In the genomic region with DNA sequence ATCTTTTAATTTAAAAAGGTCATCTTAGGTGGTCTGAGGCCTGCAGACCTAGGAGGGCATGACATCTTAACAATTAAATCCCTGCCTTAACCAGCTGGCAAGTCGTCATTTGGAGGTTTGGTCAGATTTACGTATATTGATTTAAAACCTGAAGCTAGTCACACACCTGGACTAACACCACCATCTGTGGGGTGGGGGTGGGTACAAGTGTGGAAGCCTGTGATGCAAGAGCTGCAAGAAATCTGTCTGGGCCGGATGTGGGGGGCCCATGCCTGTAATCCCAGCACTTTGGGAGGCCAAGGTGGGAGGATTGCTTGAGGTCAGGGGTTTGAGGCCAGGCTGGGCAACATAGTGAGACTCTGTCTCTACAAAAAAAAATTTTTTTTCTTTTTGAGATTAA, we compare ENCODE assay signal across 21 cellular contexts. TPM values are rescaled to one million over a fixed set of nuclear protein-coding genes. Genes with fewer than 3 reads are reported as not detected.
A peak's percentile ranks its signal among the peaks of the same experiment; 100 is the strongest.
DNase-seq lines count a peak whose midpoint lies in the region; ATAC-seq, FAIRE-seq and TF ChIP-seq lines count a peak whose summit lies in the region.
"Had no signal": no experiment of that assay in that cellular context is flagged by ENCODE, and none has a peak within 500 bp of the region (broad histone marks: within the 10 kb centered on the region; RNA-seq: fewer than 3 reads in every experiment).

No MANE protein-coding gene starts in this region.

- no peak overlapping the region for H3K14ac ChIP-seq in H1 (ENCODE audit: insufficient read length)

- CTCF ChIA-PET in H1 (lab: Charles Lee; ENCODE audit: partially characterized antibody) (interaction anchor here (0.6 to 6.2 kb wide), 13 partner anchors 10 to 96 kb away, joined by 3 to 46 read pairs (median 5); partner anchors contain the start of genes ACTN3, CCDC87, CCS and CTSF), MCF 10A (lab: Yijun Ruan, JAX) (interaction anchor here (1.1 to 1.2 kb wide), 2 partner anchors 11 to 97 kb away, joined by 3 to 4 read pairs; partner anchors contain the start of gene RBM4B)

- no peak overlapping the region for H3K23ac ChIP-seq in H1 (ENCODE audit: insufficient read length)

- H3K4me3 Mint-ChIP-seq in MCF 10A (ENCODE audit: unreplicated experiment), result no peak overlapping the region
- H3K4me3 Mint-ChIP-seq: CD4-positive, alpha-beta memory T cell had no signal

- no peaks in the 10 kb centered on the region for H3K36me3 ChIP-seq in WERI-Rb-1
- H3K36me3 ChIP-seq in H1 (ENCODE audit: control insufficient read depth in 2 of 4, insufficient read depth in 4 of 4, low read length in 3 of 4), result no peaks in the 10 kb centered on the region
- H3K36me3 ChIP-seq in osteoblast (ENCODE audit: insufficient read depth, low read length), result no peaks in the 10 kb centered on the region
- H3K36me3 ChIP-seq in aorta (ENCODE audit: control insufficient read depth in 1 of 2, insufficient read depth in 2 of 2, low read length in 1 of 2), result no peaks in the 10 kb centered on the region

- FAIRE-seq in H1 (lab: Jason Lieb, UNC), result no peak
- FAIRE-seq: GM12878 had no signal

- H4K20me1 ChIP-seq in H1 (replicated peaks in 1 of 2; ENCODE audit: control insufficient read depth in 1 of 2, insufficient read depth in 2 of 2, low read length in 2 of 2) (no peaks in the 10 kb centered on the region), osteoblast (ENCODE audit: insufficient read depth, low read length) (no peaks in the 10 kb centered on the region)

- H3K9me3 ChIP-seq in WERI-Rb-1 (ENCODE audit: severe bottlenecking) (peaks cover 18% of the 10 kb centered on the region), H1 (ENCODE audit: insufficient read depth in 2 of 2, low read depth in 1 of 2, low read length in 1 of 2) (peaks cover under 1 to 1% of the 10 kb centered on the region in 2 experiments; a peak in 1 of 4 replicates), osteoblast (ENCODE audit: low read depth, low read length) (no peaks in the 10 kb centered on the region), aorta (ENCODE audit: control insufficient read depth, low read length) (no peaks in the 10 kb centered on the region)

- no peaks in the 10 kb centered on the region for H3K36me3 Mint-ChIP-seq in MCF 10A (ENCODE audit: insufficient read depth, unreplicated experiment)
- H3K36me3 Mint-ChIP-seq: CD4-positive, alpha-beta memory T cell had no signal

- BruUV-seq in MCF 10A (replicated peaks; lab: Mats Ljungman, UMichigan), result no TSS peak

- WGBS in H1 (ENCODE audit: extremely low coverage in 1 of 2, insufficient coverage in 1 of 2, insufficient read length in 1 of 2, insufficient replicate concordance in 2 of 2, low coverage in 1 of 2, low lambda C conversion rate in 2 of 2, missing lambda C conversion rate in 1 of 2), 2 experiments, result 89% methylated on average over 3 of the region's 3 CpGs; no CpG with 5 or more reads in 1 of the 2 experiments
- WGBS in aorta, 2 donors, result 89 to 90% methylated on average over 3 of the region's 3 CpGs

- no peak overlapping the region for H3K4me3 ChIP-seq in WERI-Rb-1 (ENCODE audit: low read depth, low read length)
- no peak overlapping the region for H3K4me3 ChIP-seq in H1 (ENCODE audit: extremely low read depth in 1 of 4, insufficient read depth in 2 of 4, low read depth in 3 of 4, low read length in 4 of 4)
- no peak overlapping the region for H3K4me3 ChIP-seq in osteoblast (ENCODE audit: insufficient read depth, low read length)
- no peak overlapping the region for H3K4me3 ChIP-seq in aorta (ENCODE audit: low read length in 2 of 2)
- H3K4me3 ChIP-seq: GM12878 had no signal

- H2BK20ac ChIP-seq in H1 (ENCODE audit: low read length), result no peak overlapping the region

- H2BK12ac ChIP-seq in H1 (ENCODE audit: low read depth, low read length), result 0 out of 2 replicates have a peak overlapping the region, but pooled peaks have one; percentile 50

- no peak overlapping the region for H4K5ac ChIP-seq in H1 (ENCODE audit: insufficient read length, low read depth, low read length)

- H4K91ac ChIP-seq in H1 (replicated peaks; ENCODE audit: insufficient read length, low read length), result no peak overlapping the region

- no peak overlapping the region for H3K4me2 ChIP-seq in H1 (ENCODE audit: insufficient read depth in 1 of 2, low read depth in 2 of 2, low read length in 2 of 2)
- no peak overlapping the region for H3K4me2 ChIP-seq in osteoblast (ENCODE audit: insufficient read depth, low read length)

- DNase-seq in NCI-H82 treated with DMSO at 0.1 percent for 48 hours (lab: John Stamatoyannopoulos, UW; ENCODE audit: unreplicated experiment) (peak; percentile 55), WERI-Rb-1 (peak; percentile 94), H1 (ENCODE audit: low read depth in 1 of 2, low spot score in 2 of 2) (no peak), osteoblast (ENCODE audit: insufficient read length, low spot score, missing footprints) (peak; percentile 8), nucleus accumbens (lab: John Stamatoyannopoulos, UW) (no peak), aorta (no peak), DMS153 (lab: John Stamatoyannopoulos, UW) (no peak), MCF 10A (ENCODE audit: unreplicated experiment) (no peak)
- DNase-seq: C1 segment of cervical spinal cord; Calu3; CD4-positive, alpha-beta memory T cell; COR-L47; DMS79; EL; GDM1; GOT3; H7; HCEC 1CT had no signal

- no peak overlapping the region for H3K18ac ChIP-seq in H1 (ENCODE audit: extremely low read depth, low read length)

- no peaks in the 10 kb centered on the region for H3K79me1 ChIP-seq in H1 (ENCODE audit: low read depth, low read length)

- no peak for TF ChIP-seq POLR2A in H1 (IDR thresholded peaks at IDR 0.05; ENCODE audit: control extremely low read depth in 1 of 2, low read depth in 2 of 2, low read length in 2 of 2)

- no peak overlapping the region for H3K4ac ChIP-seq in H1 (replicated peaks; ENCODE audit: insufficient read length, low read depth, low read length)

- no peaks in the 10 kb centered on the region for H3K79me2 ChIP-seq in H1 (ENCODE audit: control insufficient read depth in 1 of 2, insufficient read depth in 2 of 2, low read length in 2 of 2)
- no peaks in the 10 kb centered on the region for H3K79me2 ChIP-seq in osteoblast (ENCODE audit: insufficient read depth, low read length)

- H3K27me3 ChIP-seq in WERI-Rb-1 (ENCODE audit: insufficient read depth, low read depth, severe bottlenecking) (no peaks in the 10 kb centered on the region), H1 (replicated peaks in 1 of 4; ENCODE audit: control insufficient read depth in 3 of 4, extremely low read depth in 1 of 4, insufficient read depth in 3 of 4, low read length in 3 of 4) (peaks cover 0 to 6% (median 1%) of the 10 kb centered on the region in 4 experiments; a peak in 2 of 7 replicates), osteoblast (ENCODE audit: insufficient read depth, low read length) (no peaks in the 10 kb centered on the region), aorta (ENCODE audit: control insufficient read depth in 1 of 2, insufficient read depth in 2 of 2, low read length in 1 of 2) (no peaks in the 10 kb centered on the region)

- H3K4me1 Mint-ChIP-seq in MCF 10A (ENCODE audit: insufficient read depth, unreplicated experiment), result peaks cover 7% of the 10 kb centered on the region

- peaks cover 7% of the 10 kb centered on the region for H3K9me3 Mint-ChIP-seq in MCF 10A (ENCODE audit: unreplicated experiment)

- H3K27ac ChIP-seq in WERI-Rb-1, result peak overlapping the region; percentile 50
- H3K27ac ChIP-seq in H1 (ENCODE audit: low read depth, low read length), result no peak overlapping the region
- no peak overlapping the region for H3K27ac ChIP-seq in osteoblast (ENCODE audit: low read depth, low read length)
- H3K27ac ChIP-seq in aorta (ENCODE audit: low read depth in 1 of 2, low read length in 2 of 2), result no peak overlapping the region

- no peak for TF ChIP-seq CTCF in WERI-Rb-1 (IDR thresholded peaks at IDR 0.05; ENCODE audit: low read depth, low read length)
- no peak for TF ChIP-seq CTCF in H1 (IDR thresholded peaks at IDR 0.05; ENCODE audit: control extremely low read depth in 1 of 3, insufficient read depth in 1 of 3, low read depth in 1 of 3, low read length in 3 of 3)
- TF ChIP-seq CTCF in osteoblast (IDR thresholded peaks at IDR 0.05; ENCODE audit: extremely low read depth, low read depth, low read length), result no peak
- no peak for TF ChIP-seq CTCF in MCF 10A (IDR thresholded peaks at IDR 0.05; ENCODE audit: unreplicated experiment)

- H2BK120ac ChIP-seq in H1 (replicated peaks; ENCODE audit: low read depth, low read length), result no peak overlapping the region

- no peak overlapping the region for H3K9ac ChIP-seq in H1 (replicated peaks in 1 of 4; ENCODE audit: extremely low read depth in 1 of 4, low read depth in 3 of 4, low read length in 3 of 4)

- no peak for TF ChIP-seq EP300 in H1 (IDR thresholded peaks at IDR 0.05; ENCODE audit: borderline replicate concordance in 1 of 2, low read depth in 2 of 2, low read length in 2 of 2)

- H2AFZ ChIP-seq in H1 (ENCODE audit: low read length) (no peak overlapping the region), osteoblast (ENCODE audit: low read length) (no peak overlapping the region)

- POLR2A ChIA-PET in H1 (lab: Charles Lee; ENCODE audit: partially characterized antibody) (interaction anchor here (0.6 to 6.8 kb wide), 12 partner anchors 9 to 143 kb away, joined by 3 to 51 read pairs (median 4); partner anchors contain the start of genes CCDC87, CTSF, MRPL11 and RBM14), MCF 10A (lab: Yijun Ruan, JAX) (interaction anchor here (0.7 to 1.8 kb wide), 7 partner anchors 13 to 96 kb away, joined by 3 to 6 read pairs (median 3); partner anchors contain the start of genes CTSF and RBM4B)

- peaks cover 0 to 6% (median 4%) of the 10 kb centered on the region in 4 experiments; a peak in 5 of 7 replicates for H3K4me1 ChIP-seq in H1 (replicated peaks in 1 of 4; ENCODE audit: control insufficient read depth in 3 of 4, insufficient read depth in 4 of 4, low read length in 3 of 4)
- peaks cover 9% of the 10 kb centered on the region for H3K4me1 ChIP-seq in osteoblast (ENCODE audit: insufficient read depth, low read length)
- no peaks in the 10 kb centered on the region for H3K4me1 ChIP-seq in aorta (ENCODE audit: control insufficient read depth in 1 of 2, insufficient read depth in 2 of 2, low read length in 2 of 2)

- H2BK5ac ChIP-seq in H1 (ENCODE audit: low read depth, low read length), result no peak overlapping the region

- H3K27me3 Mint-ChIP-seq in MCF 10A (ENCODE audit: insufficient read depth, unreplicated experiment), result peaks cover 7% of the 10 kb centered on the region

- H3K56ac ChIP-seq in H1 (replicated peaks; ENCODE audit: insufficient read length, low read depth, low read length), result no peak overlapping the region

- ATAC-seq in aorta (ENCODE audit: low FRiP score), result no peak
- ATAC-seq: GM12878 had no signal

- no peak overlapping the region for H2BK15ac ChIP-seq in H1 (ENCODE audit: low read length)

- no peak for TF ChIP-seq RAD21 in H1 (IDR thresholded peaks at IDR 0.05 in 1 of 2, conservative IDR thresholded peaks at IDR 0.05 in 1 of 2; ENCODE audit: low read depth in 2 of 2, low read length in 2 of 2)

- no peak overlapping the region for H4K8ac ChIP-seq in H1 (ENCODE audit: extremely low read depth, insufficient read depth, low read length)

- H3K27ac Mint-ChIP-seq in MCF 10A (ENCODE audit: low read depth, unreplicated experiment), result no peak overlapping the region
- H3K27ac Mint-ChIP-seq: CD4-positive, alpha-beta memory T cell had no signal

- intact Hi-C loops in aorta (cut with DNase I) (no loop called here), MCF 10A (cut with micrococcal nuclease) (no loop called here)

- no peak overlapping the region for H2AK5ac ChIP-seq in H1 (ENCODE audit: low read depth, low read length)

- no peaks in the 10 kb centered on the region for H3K23me2 ChIP-seq in H1 (ENCODE audit: low read depth, low read length)

RNA-seq across cellular contexts. Expression of gene CCDC87, which starts 11.6 kb away (rescaled TPM):
- 0.99 and 1.1 TPM in 2 replicates for total RNA-seq in H1 (2021; fragmentation: NEBNext Ultra II Directional; extraction: Animal tissue kit (Norgen Biotek cat#: 25700))
- polyA plus RNA-seq in H1 (2011; rRNA removed), result 0.32 and 0.63 TPM in 2 replicates
- polyA plus RNA-seq in H1 (2011; cell fraction: cytosol; rRNA removed), result 0.25 TPM
- 0.68 TPM for polyA plus RNA-seq in H1 (2011; cell fraction: nucleus; rRNA removed)
- 0.43 to 0.65 TPM (median 0.54 TPM) in 4 replicates for polyA plus RNA-seq in H1 (2012, experiment 1 of 2)
- 0.92 TPM for polyA plus RNA-seq in H1 (2012, experiment 2 of 2)
- polyA plus RNA-seq in H1 (2013, experiment 1 of 2), result 0.36 TPM
- 0.33 TPM for polyA plus RNA-seq in H1 (2013, experiment 2 of 2)
- polyA minus RNA-seq in H1 (2011; rRNA and poly(A)+ RNA removed), result 0.80 and 1.3 TPM in 2 replicates
- 0.51 TPM for polyA minus RNA-seq in H1 (2011; cell fraction: cytosol; rRNA and poly(A)+ RNA removed)
- 2.3 TPM for polyA minus RNA-seq in H1 (2011; cell fraction: nucleus; rRNA and poly(A)+ RNA removed)
- total RNA-seq in osteoblast, result 0.88 and 1.1 TPM in 2 replicates
- under 1 TPM; 0.19 to 0.33 TPM for total RNA-seq in aorta
- polyA plus RNA-seq in aorta, result under 1 TPM in 1 of 2 donors, not detected in 1; 0.10 TPM
- total RNA-seq in MCF 10A (2022), result not detected in 2 replicates
- total RNA-seq: CD4-positive, alpha-beta memory T cell had no signal

RNA-seq across cellular contexts. Expression of gene CCS, which starts 11.7 kb away (rescaled TPM):
- 35.2 and 37.1 TPM in 2 replicates for total RNA-seq in H1 (2021; fragmentation: NEBNext Ultra II Directional; extraction: Animal tissue kit (Norgen Biotek cat#: 25700))
- 37.7 and 57.7 TPM in 2 replicates for polyA plus RNA-seq in H1 (2011; rRNA removed)
- polyA plus RNA-seq in H1 (2011; cell fraction: cytosol; rRNA removed), result 62.4 TPM
- 104 TPM for polyA plus RNA-seq in H1 (2011; cell fraction: nucleus; rRNA removed)
- polyA plus RNA-seq in H1 (2012, experiment 1 of 2), result 55.1 to 70.7 TPM (median 62.8 TPM) in 4 replicates
- 30.4 TPM for polyA plus RNA-seq in H1 (2012, experiment 2 of 2)
- polyA plus RNA-seq in H1 (2013, experiment 1 of 2), result 32.0 TPM
- 33.7 TPM for polyA plus RNA-seq in H1 (2013, experiment 2 of 2)
- 21.6 and 22.1 TPM in 2 replicates for polyA minus RNA-seq in H1 (2011; rRNA and poly(A)+ RNA removed)
- polyA minus RNA-seq in H1 (2011; cell fraction: cytosol; rRNA and poly(A)+ RNA removed), result 32.1 TPM
- 30.1 TPM for polyA minus RNA-seq in H1 (2011; cell fraction: nucleus; rRNA and poly(A)+ RNA removed)
- 35.8 and 43.3 TPM in 2 replicates for total RNA-seq in osteoblast
- total RNA-seq in aorta, result 10 to 100 TPM; 25.7 to 48.0 TPM
- 100 to 1,000 TPM in 1 of 2 donors, 10 to 100 TPM in 1; 29.8 to 287 TPM for polyA plus RNA-seq in aorta
- total RNA-seq in MCF 10A (2022), result 25.8 and 34.4 TPM in 2 replicates

RNA-seq across cellular contexts. Expression of gene CTSF, which starts 12.9 kb away (rescaled TPM):
- 0.36 and 0.58 TPM in 2 replicates for total RNA-seq in H1 (2021; fragmentation: NEBNext Ultra II Directional; extraction: Animal tissue kit (Norgen Biotek cat#: 25700))
- polyA plus RNA-seq in H1 (2011; rRNA removed) (2.3 and 2.6 TPM in 2 replicates), aorta (10 to 100 TPM; 52.1 to 98.5 TPM)
- 2.0 TPM for polyA plus RNA-seq in H1 (2011; cell fraction: cytosol; rRNA removed)
- polyA plus RNA-seq in H1 (2011; cell fraction: nucleus; rRNA removed), result 8.5 TPM
- polyA plus RNA-seq in H1 (2012, experiment 1 of 2), result 2.6 to 3.8 TPM (median 2.9 TPM) in 4 replicates
- polyA plus RNA-seq in H1 (2012, experiment 2 of 2), result 2.9 TPM
- 1.7 TPM for polyA plus RNA-seq in H1 (2013, experiment 1 of 2)
- 1.7 TPM for polyA plus RNA-seq in H1 (2013, experiment 2 of 2)
- 3.0 and 5.3 TPM in 2 replicates for polyA minus RNA-seq in H1 (2011; rRNA and poly(A)+ RNA removed)
- 2.9 TPM for polyA minus RNA-seq in H1 (2011; cell fraction: cytosol; rRNA and poly(A)+ RNA removed)
- polyA minus RNA-seq in H1 (2011; cell fraction: nucleus; rRNA and poly(A)+ RNA removed), result 0.50 TPM
- total RNA-seq in osteoblast (41.3 and 45.6 TPM in 2 replicates), aorta (100 to 1,000 TPM in 1 of 2 donors, 10 to 100 TPM in 1; 38.3 to 110 TPM), MCF 10A (2022) (8.6 and 11.8 TPM in 2 replicates)

RNA-seq across cellular contexts. Expression of gene ACTN3, which starts 34.6 kb away (rescaled TPM):
- 28.2 and 30.8 TPM in 2 replicates for total RNA-seq in H1 (2021; fragmentation: NEBNext Ultra II Directional; extraction: Animal tissue kit (Norgen Biotek cat#: 25700))
- polyA plus RNA-seq in H1 (2011; rRNA removed), result 36.7 and 46.2 TPM in 2 replicates
- polyA plus RNA-seq in H1 (2011; cell fraction: cytosol; rRNA removed), result 38.5 TPM
- polyA plus RNA-seq in H1 (2011; cell fraction: nucleus; rRNA removed), result 243 TPM
- polyA plus RNA-seq in H1 (2012, experiment 1 of 2), result 42.8 to 71.4 TPM (median 62.6 TPM) in 4 replicates
- 28.4 TPM for polyA plus RNA-seq in H1 (2012, experiment 2 of 2)
- polyA plus RNA-seq in H1 (2013, experiment 1 of 2), result 12.6 TPM
- 10.9 TPM for polyA plus RNA-seq in H1 (2013, experiment 2 of 2)
- 33.9 and 39.3 TPM in 2 replicates for polyA minus RNA-seq in H1 (2011; rRNA and poly(A)+ RNA removed)
- polyA minus RNA-seq in H1 (2011; cell fraction: cytosol; rRNA and poly(A)+ RNA removed), result 14.0 TPM
- polyA minus RNA-seq in H1 (2011; cell fraction: nucleus; rRNA and poly(A)+ RNA removed), result 32.1 TPM
- under 0.01 TPM in 1 of 2 replicates, not detected in the other for total RNA-seq in osteoblast
- 1 to 10 TPM in 1 of 2 donors, not detected in 1; 3.0 TPM for total RNA-seq in aorta
- polyA plus RNA-seq in aorta, result not detected
- not detected in 2 replicates for total RNA-seq in MCF 10A (2022)
- total RNA-seq: A673, Calu3 had no signal
- polyA plus RNA-seq: BJ; CD4-positive, alpha-beta memory T cell had no signal

RNA-seq across cellular contexts. Expression of gene RBM14, which starts 35.2 kb away (rescaled TPM):
- total RNA-seq in H1 (2021; fragmentation: NEBNext Ultra II Directional; extraction: Animal tissue kit (Norgen Biotek cat#: 25700)), result 142 and 145 TPM in 2 replicates
- 67.2 and 81.1 TPM in 2 replicates for polyA plus RNA-seq in H1 (2011; rRNA removed)
- 36.2 TPM for polyA plus RNA-seq in H1 (2011; cell fraction: cytosol; rRNA removed)
- polyA plus RNA-seq in H1 (2011; cell fraction: nucleus; rRNA removed), result 89.4 TPM
- polyA plus RNA-seq in H1 (2012, experiment 1 of 2), result 48.9 to 106 TPM (median 75.9 TPM) in 4 replicates
- 58.7 TPM for polyA plus RNA-seq in H1 (2012, experiment 2 of 2)
- 83.3 TPM for polyA plus RNA-seq in H1 (2013, experiment 1 of 2)
- 76.5 TPM for polyA plus RNA-seq in H1 (2013, experiment 2 of 2)
- polyA minus RNA-seq in H1 (2011; rRNA and poly(A)+ RNA removed), result 36.4 and 42.4 TPM in 2 replicates
- polyA minus RNA-seq in H1 (2011; cell fraction: cytosol; rRNA and poly(A)+ RNA removed), result 61.9 TPM
- 85.1 TPM for polyA minus RNA-seq in H1 (2011; cell fraction: nucleus; rRNA and poly(A)+ RNA removed)
- 22.4 and 25.3 TPM in 2 replicates for total RNA-seq in osteoblast
- total RNA-seq in aorta, result 10 to 100 TPM; 66.3 to 66.7 TPM
- polyA plus RNA-seq in aorta, result 10 to 100 TPM; 11.4 to 41.4 TPM
- 78.1 and 88.3 TPM in 2 replicates for total RNA-seq in MCF 10A (2022)

Comparison
In these comparisons a context has a peak if more than half of its experiments do, and no peak if none do; other contexts are left out.
1. DNase-seq: peak in NCI-H82 treated with DMSO at 0.1 percent for 48 hours (single experiment), WERI-Rb-1 (single experiment) and osteoblast (single experiment); none in H1 (0 of 2), nucleus accumbens (0 of 56), aorta (0 of 2), DMS153 (single experiment) and MCF 10A (single experiment).